ENCODE assay signal across 9 cellular contexts in the genomic region with DNA sequence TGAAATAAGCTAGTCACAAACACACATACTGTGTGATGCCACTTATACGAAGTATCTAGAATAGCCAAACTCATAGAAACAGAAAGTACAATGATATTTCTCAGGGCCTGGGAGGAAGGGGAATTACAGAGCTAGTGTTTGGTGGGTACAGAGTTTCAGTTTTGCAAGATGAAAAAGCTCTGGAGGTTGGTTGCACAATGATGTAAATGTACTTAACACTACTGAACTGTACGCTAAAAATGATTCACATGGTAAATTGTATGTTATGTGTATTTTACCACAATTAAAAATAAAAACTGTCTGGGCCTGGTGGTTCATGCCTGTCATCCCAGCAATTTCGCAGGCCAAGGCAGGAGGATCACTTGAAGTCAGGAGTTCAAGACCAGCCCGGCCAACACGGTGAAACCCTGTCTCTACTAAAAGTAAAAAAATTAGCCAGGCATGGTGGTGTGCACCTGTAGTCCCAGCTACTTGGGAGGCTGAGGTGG. TPM values are rescaled to one million over a fixed set of nuclear protein-coding genes. Genes with fewer than 3 reads are reported as not detected.
DNase-seq lines count a peak whose midpoint lies in the region; ATAC-seq and TF ChIP-seq lines count a peak whose summit lies in the region.
"Had no signal": no experiment of that assay in that cellular context is flagged by ENCODE, and none has a peak within 500 bp of the region (broad histone marks: within the 10 kb centered on the region; RNA-seq: fewer than 3 reads in every experiment).

No MANE protein-coding gene starts in this region.

- CTCF ChIA-PET in activated B cell treated with CpG ODN at 0.5 μM for 24 hours (lab: Charles Lee): no interaction called here

- no peak overlapping the region for H3K4me3 ChIP-seq in lower leg skin (ENCODE audit: low read depth, poor library complexity, severe bottlenecking)

- peak; percentile 61 for ATAC-seq in HG03039 (IDR thresholded peaks at IDR 0.05; ENCODE audit: unreplicated experiment)
- ATAC-seq in activated B cell treated with CpG ODN at 0.5 μM for 24 hours (ENCODE audit: low read depth): peak; percentile 37

- no peak overlapping the region for H3K4me3 Mint-ChIP-seq in activated B cell treated with CpG ODN at 0.5 μM for 24 hours

- no peaks in the 10 kb centered on the region for H3K9me3 Mint-ChIP-seq in activated B cell treated with CpG ODN at 0.5 μM for 24 hours

- peaks cover 4% of the 10 kb centered on the region for H3K4me1 Mint-ChIP-seq in activated B cell treated with CpG ODN at 0.5 μM for 24 hours

- TF ChIP-seq POLR2A in lower leg skin (IDR thresholded peaks at IDR 0.05): no peak

- no peaks in the 10 kb centered on the region for H3K36me3 Mint-ChIP-seq in activated B cell treated with CpG ODN at 0.5 μM for 24 hours (ENCODE audit: low read depth)

- POLR2A ChIA-PET in activated B cell treated with CpG ODN at 0.5 μM for 24 hours (lab: Charles Lee): no interaction called here

- peak; percentile 57 for DNase-seq in activated CD8-positive, alpha-beta memory T cell treated with anti-CD3 and anti-CD28 coated beads for 24 hours
- no peak for DNase-seq in activated CD8-positive, alpha-beta memory T cell treated with anti-CD3 and anti-CD28 coated beads, Interleukin-2, amount 50 U/mL, for 4 hours
- DNase-seq in activated B cell treated with CpG ODN at 0.5 μM for 24 hours (no peak), anterior cingulate cortex (lab: John Stamatoyannopoulos, UW) (no peak), lower leg skin (ENCODE audit: low spot score in 2 of 2) (no peak)
- DNase-seq in stimulated activated CD4-positive, alpha-beta T cell treated with anti-CD3 and anti-CD28 coated beads, TNF-alpha, amount 100 ng/mL, for 24 hours (ENCODE audit: low read depth in 3 of 3): peak in 2 of 3 experiments; percentile 8 to 22
- no peak for DNase-seq in activated effector memory CD4-positive, alpha-beta T cell treated with Interleukin-2 at 50 U/mL for 16 hours
- DNase-seq: NCI-H187 treated with DMSO at 0.1 percent for 48 hours had no signal

- 79 to 90% methylated on average over 5 of the region's 5 CpGs for WGBS in lower leg skin, 2 donors

- intact Hi-C loops in activated B cell treated with CpG ODN at 0.5 μM for 24 hours (cut with micrococcal nuclease) (no loop called here), lower leg skin (cut with DNase I; ENCODE audit: low total_unique reads) (no loop called here)

- TF ChIP-seq CTCF in activated B cell treated with CpG ODN at 0.5 μM for 24 hours (IDR thresholded peaks at IDR 0.05) (no peak), lower leg skin (IDR thresholded peaks at IDR 0.05) (no peak)

- no peak overlapping the region for H3K27ac Mint-ChIP-seq in activated B cell treated with CpG ODN at 0.5 μM for 24 hours

- H3K27me3 Mint-ChIP-seq in activated B cell treated with CpG ODN at 0.5 μM for 24 hours: no peaks in the 10 kb centered on the region

RNA-seq across cellular contexts. Expression of a gene that starts 15.3 kb away (rescaled TPM):
- total RNA-seq in activated B cell treated with CpG ODN at 0.5 μM for 24 hours: not detected in 2 replicates
- 1 to 10 TPM in 1 of 4 donors, under 1 TPM in 1, not detected in 2; 0.52 to 2.0 TPM for total RNA-seq in lower leg skin

Comparison
In these comparisons a context has a peak if more than half of its experiments do, and no peak if none do; other contexts are left out.
1. DNase-seq: peak in activated CD8-positive, alpha-beta memory T cell treated with anti-CD3 and anti-CD28 coated beads for 24 hours (single experiment) and stimulated activated CD4-positive, alpha-beta T cell treated with anti-CD3 and anti-CD28 coated beads, TNF-alpha, amount 100 ng/mL, for 24 hours (2 of 3); none in activated CD8-positive, alpha-beta memory T cell treated with anti-CD3 and anti-CD28 coated beads, Interleukin-2, amount 50 U/mL, for 4 hours (single experiment), activated B cell treated with CpG ODN at 0.5 μM for 24 hours (single experiment), activated effector memory CD4-positive, alpha-beta T cell treated with Interleukin-2 at 50 U/mL for 16 hours (single experiment), anterior cingulate cortex (0 of 58) and lower leg skin (0 of 2).